25 cellular contexts compared by ENCODE assay signal in genomic region chr18:43757273-43757672, GRCh38.
DNase-seq lines count a peak whose midpoint lies in the region; ATAC-seq, FAIRE-seq and TF ChIP-seq lines count a peak whose summit lies in the region.
"Had no signal": no experiment of that assay in that cellular context is flagged by ENCODE, and none has a peak within 500 bp of the region (broad histone marks: within the 10 kb centered on the region; RNA-seq: fewer than 3 reads in every experiment).

No MANE protein-coding gene starts in this region.

- no TSS peak for BruUV-seq in Calu3 (replicated peaks; lab: Mats Ljungman, UMichigan)

- TF ChIP-seq CTCF in Calu3 (IDR thresholded peaks at IDR 0.05; ENCODE audit: unreplicated experiment) (no peak), astrocyte (IDR thresholded peaks at IDR 0.05; ENCODE audit: insufficient read depth, low read depth, low read length) (no peak), osteoblast (IDR thresholded peaks at IDR 0.05; ENCODE audit: extremely low read depth, low read depth, low read length) (no peak), D721Med (IDR thresholded peaks at IDR 0.05; ENCODE audit: insufficient read depth, missing control alignments) (no peak)

- H3K4me2 ChIP-seq in astrocyte (ENCODE audit: low read length) (no peak overlapping the region), osteoblast (ENCODE audit: insufficient read depth, low read length) (no peak overlapping the region)
- H3K4me2 ChIP-seq: BLaER1 had no signal

- no peaks in the 10 kb centered on the region for H4K20me1 ChIP-seq in astrocyte (ENCODE audit: insufficient read depth, low read length)
- no peaks in the 10 kb centered on the region for H4K20me1 ChIP-seq in osteoblast (ENCODE audit: insufficient read depth, low read length)
- H4K20me1 ChIP-seq: BLaER1 had no signal

- H3K36me3 Mint-ChIP-seq in Calu3 (ENCODE audit: insufficient read depth, unreplicated experiment) (peaks cover 6% of the 10 kb centered on the region), astrocyte (ENCODE audit: low read depth, unreplicated experiment) (no peaks in the 10 kb centered on the region)
- no peaks in the 10 kb centered on the region for H3K36me3 Mint-ChIP-seq in activated CD4-positive, alpha-beta T cell treated with anti-CD3 and anti-CD28 coated beads, Interleukin-2, amount 10 ng/mL, durations not matched to agents 7 days and 5 days (ENCODE audit: low read depth)
- H3K36me3 Mint-ChIP-seq: CD4-positive, CD25-positive, alpha-beta regulatory T cell had no signal

- H3K4me1 ChIP-seq in astrocyte (ENCODE audit: insufficient read depth, low read length), result peaks cover 8% of the 10 kb centered on the region
- H3K4me1 ChIP-seq in osteoblast (ENCODE audit: insufficient read depth, low read length), result no peaks in the 10 kb centered on the region
- H3K4me1 ChIP-seq: BLaER1 had no signal

- H3K27me3 Mint-ChIP-seq in Calu3 (ENCODE audit: unreplicated experiment), result no peaks in the 10 kb centered on the region
- H3K27me3 Mint-ChIP-seq in astrocyte (ENCODE audit: low read depth, unreplicated experiment), result no peaks in the 10 kb centered on the region
- no peaks in the 10 kb centered on the region for H3K27me3 Mint-ChIP-seq in activated CD4-positive, alpha-beta T cell treated with anti-CD3 and anti-CD28 coated beads, Interleukin-2, amount 10 ng/mL, durations not matched to agents 7 days and 5 days
- H3K27me3 Mint-ChIP-seq: CD4-positive, CD25-positive, alpha-beta regulatory T cell had no signal

- no peaks in the 10 kb centered on the region for H3K79me2 ChIP-seq in astrocyte (ENCODE audit: insufficient read depth, low read length)
- H3K79me2 ChIP-seq in osteoblast (ENCODE audit: insufficient read depth, low read length), result no peaks in the 10 kb centered on the region

- H3K36me3 ChIP-seq in astrocyte (ENCODE audit: insufficient read depth, low read length), result no peaks in the 10 kb centered on the region
- H3K36me3 ChIP-seq in osteoblast (ENCODE audit: insufficient read depth, low read length), result no peaks in the 10 kb centered on the region
- H3K36me3 ChIP-seq: BLaER1 had no signal

- FAIRE-seq in astrocyte (lab: Jason Lieb, UNC) (no peak), D721Med (lab: Jason Lieb, UNC) (no peak)
- FAIRE-seq: G401.6 had no signal

- no peak overlapping the region for H3K9ac ChIP-seq in astrocyte (ENCODE audit: low read length)
- H3K9ac ChIP-seq: BLaER1, GM23248 had no signal

- CTCF ChIA-PET in Calu3 (lab: Charles Lee), result no interaction called here
- CTCF ChIA-PET in activated CD4-positive, alpha-beta T cell treated with anti-CD3 and anti-CD28 coated beads, Interleukin-2, amount 10 ng/mL, durations not matched to agents 7 days and 5 days (lab: Charles Lee), result no interaction called here

- H3K4me1 Mint-ChIP-seq in Calu3 (ENCODE audit: low read depth, unreplicated experiment), result peaks cover 49% of the 10 kb centered on the region
- peaks cover 29% of the 10 kb centered on the region for H3K4me1 Mint-ChIP-seq in astrocyte (ENCODE audit: low read depth, unreplicated experiment)
- no peaks in the 10 kb centered on the region for H3K4me1 Mint-ChIP-seq in activated CD4-positive, alpha-beta T cell treated with anti-CD3 and anti-CD28 coated beads, Interleukin-2, amount 10 ng/mL, durations not matched to agents 7 days and 5 days
- H3K4me1 Mint-ChIP-seq: CD4-positive, CD25-positive, alpha-beta regulatory T cell had no signal

- peak overlapping the region; percentile 69 for H3K27ac Mint-ChIP-seq in Calu3 (ENCODE audit: unreplicated experiment)
- peak overlapping the region; percentile 73 for H3K27ac Mint-ChIP-seq in astrocyte (ENCODE audit: unreplicated experiment)
- no peak overlapping the region for H3K27ac Mint-ChIP-seq in activated CD4-positive, alpha-beta T cell treated with anti-CD3 and anti-CD28 coated beads, Interleukin-2, amount 10 ng/mL, durations not matched to agents 7 days and 5 days
- H3K27ac Mint-ChIP-seq: CD4-positive, CD25-positive, alpha-beta regulatory T cell; HFFc6 had no signal

- H2AFZ ChIP-seq in astrocyte (ENCODE audit: low read depth, low read length) (no peak overlapping the region), osteoblast (ENCODE audit: low read length) (peak overlapping the region; percentile 2)
- H2AFZ ChIP-seq: GM23248 had no signal

- H3K27ac ChIP-seq in astrocyte (ENCODE audit: low read depth, low read length) (no peak overlapping the region), osteoblast (ENCODE audit: low read depth, low read length) (no peak overlapping the region)
- H3K27ac ChIP-seq: BLaER1, GM23248 had no signal

- H3K4me3 ChIP-seq in astrocyte (ENCODE audit: insufficient read depth, low read depth, low read length) (no peak overlapping the region), osteoblast (ENCODE audit: insufficient read depth, low read length) (no peak overlapping the region)
- H3K4me3 ChIP-seq: BLaER1, GM23248 had no signal

- intact Hi-C loops in Calu3 (cut with micrococcal nuclease; ENCODE audit: unreplicated experiment), result loop anchor here (5.0 kb wide), 1 partner anchor 40 kb away; no protein-coding TSS in a partner anchor

- no peak for ATAC-seq in HG03025 (IDR thresholded peaks at IDR 0.05; ENCODE audit: low FRiP score, unreplicated experiment)

- H3K27me3 ChIP-seq in astrocyte (ENCODE audit: insufficient read depth, low read length) (no peaks in the 10 kb centered on the region), osteoblast (ENCODE audit: insufficient read depth, low read length) (no peaks in the 10 kb centered on the region)
- H3K27me3 ChIP-seq: BLaER1 had no signal

- no peaks in the 10 kb centered on the region for H3K9me3 Mint-ChIP-seq in Calu3 (ENCODE audit: low read depth, unreplicated experiment)
- no peaks in the 10 kb centered on the region for H3K9me3 Mint-ChIP-seq in astrocyte (ENCODE audit: unreplicated experiment)
- H3K9me3 Mint-ChIP-seq in activated CD4-positive, alpha-beta T cell treated with anti-CD3 and anti-CD28 coated beads, Interleukin-2, amount 10 ng/mL, durations not matched to agents 7 days and 5 days, result no peaks in the 10 kb centered on the region

- H3K9me3 ChIP-seq in astrocyte (ENCODE audit: insufficient read depth, low read depth, low read length) (no peaks in the 10 kb centered on the region), osteoblast (ENCODE audit: low read depth, low read length) (no peaks in the 10 kb centered on the region)
- H3K9me3 ChIP-seq: BLaER1 had no signal

- H3K4me3 Mint-ChIP-seq in Calu3 (ENCODE audit: low read depth, unreplicated experiment) (peak overlapping the region; percentile 2), astrocyte (ENCODE audit: unreplicated experiment) (no peak overlapping the region)
- no peak overlapping the region for H3K4me3 Mint-ChIP-seq in activated CD4-positive, alpha-beta T cell treated with anti-CD3 and anti-CD28 coated beads, Interleukin-2, amount 10 ng/mL, durations not matched to agents 7 days and 5 days
- H3K4me3 Mint-ChIP-seq: CD4-positive, CD25-positive, alpha-beta regulatory T cell; HFFc6 had no signal

- no peak for DNase-seq in Calu3
- DNase-seq in MV-4-11 (lab: John Stamatoyannopoulos, UW), result peak; percentile 85
- no peak for DNase-seq in astrocyte (ENCODE audit: low read depth)
- DNase-seq in osteoblast (ENCODE audit: insufficient read length, low spot score, missing footprints), result no peak
- DNase-seq in D721Med (ENCODE audit: insufficient read length, low spot score), result no peak
- DNase-seq in activated CD4-positive, alpha-beta T cell treated with anti-CD3 and anti-CD28 coated beads, Interleukin-2, amount 10 ng/mL, durations not matched to agents 7 days and 5 days, result no peak
- DNase-seq: CD4-positive, CD25-positive, alpha-beta regulatory T cell; GM23248; H7; HFFc6; IMR-90; KG1; MM.1S; NCI-H1105; NCI-H1436 treated with DMSO at 0.1 percent for 48 hours; NCI-H187 treated with DMSO at 0.1 percent for 48 hours; NCI-H2107; NCI-H524 treated with DMSO at 0.1 percent for 48 hours; NCI-H774; NK-92 treated with Interleukin-12 subunit alpha and Interleukin-12 subunit beta, amount 100 ng/mL, for 24 hours; RPMI8226; SHP77 had no signal

- POLR2A ChIA-PET in activated CD4-positive, alpha-beta T cell treated with anti-CD3 and anti-CD28 coated beads, Interleukin-2, amount 10 ng/mL, durations not matched to agents 7 days and 5 days (lab: Charles Lee), result no interaction called here
